ENCODE assay signal across 1 cellular context in the genomic region with DNA sequence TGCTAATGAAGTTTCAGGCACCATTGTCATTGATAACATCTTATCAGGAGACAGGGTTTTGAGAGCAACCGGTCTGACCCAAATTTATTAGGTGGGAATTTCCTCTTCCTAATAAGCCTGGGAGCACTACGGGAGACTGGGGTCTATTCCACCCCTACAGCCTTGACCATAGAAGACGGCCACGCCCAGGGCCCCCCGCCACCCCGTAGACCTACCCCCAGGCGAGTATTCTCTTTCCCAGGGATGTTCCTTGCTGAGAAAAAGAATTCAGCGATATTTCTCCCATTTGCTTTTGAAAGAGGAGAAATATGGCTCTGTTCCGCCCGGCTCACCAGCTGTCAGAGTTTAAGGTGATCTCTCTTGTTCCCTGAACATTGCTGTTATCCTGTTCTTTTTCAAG.
TF ChIP-seq lines count a peak whose summit lies in the region.

No MANE protein-coding gene starts in this region.

TF ChIP-seq in GM23338, 12 proteins besides CTCF, POLR2A, EP300 and RAD21:
- TF ChIP-seq NANOG (IDR thresholded peaks at IDR 0.05; ENCODE audit: borderline replicate concordance) = peak; percentile 58; the same call in 1 of the 2 replicates
- TF ChIP-seq CREB1 (CRISPR knock-in tag; IDR thresholded peaks at IDR 0.05; ENCODE audit: low read depth) = 0 out of 2 replicates have a peak, but pooled peaks have one; percentile 0
